25 cellular contexts compared by ENCODE assay signal in genomic region chr11:110339456-110339855, GRCh38. TPM values are rescaled to one million over a fixed set of nuclear protein-coding genes. Genes with fewer than 3 reads are reported as not detected.
A peak's percentile ranks its signal among the peaks of the same experiment; 100 is the strongest.
DNase-seq lines count a peak whose midpoint lies in the region; ATAC-seq, FAIRE-seq and TF ChIP-seq lines count a peak whose summit lies in the region.
"Had no signal": no experiment of that assay in that cellular context is flagged by ENCODE, and none has a peak within 500 bp of the region (broad histone marks: within the 10 kb centered on the region; RNA-seq: fewer than 3 reads in every experiment).

No MANE protein-coding gene starts in this region.

- no peak overlapping the region for H3K4ac ChIP-seq in trophoblast cell (ENCODE audit: low read depth, low read length)

- peak overlapping the region; percentile 93 for H2BK120ac ChIP-seq in trophoblast cell (ENCODE audit: insufficient read depth, low read length, poor library complexity)

- no peak overlapping the region for H2AFZ ChIP-seq in OCI-LY3 (ENCODE audit: low read depth, low read length)
- no peak overlapping the region for H2AFZ ChIP-seq in trophoblast cell (ENCODE audit: insufficient read depth, low read length, poor library complexity)

- H3K27ac ChIP-seq in OCI-LY3 (ENCODE audit: low read length) (peak overlapping the region; percentile 12; the same call in 1 of the 2 replicates), trophoblast cell (ENCODE audit: low read depth, low read length) (peak overlapping the region; percentile 43)
- H3K27ac ChIP-seq: 22Rv1, dorsolateral prefrontal cortex, gastrocnemius medialis, KMS-11, upper lobe of right lung had no signal

- no peaks in the 10 kb centered on the region for H3K79me2 ChIP-seq in OCI-LY3 (ENCODE audit: low read length)
- peaks cover 6% of the 10 kb centered on the region for H3K79me2 ChIP-seq in trophoblast cell (ENCODE audit: control insufficient read depth, insufficient read depth, low read length, poor library complexity)

- no peak overlapping the region for H3K14ac ChIP-seq in trophoblast cell (ENCODE audit: low read length)

- H3K9me3 ChIP-seq in OCI-LY3 (ENCODE audit: insufficient read depth, low read length) (no peaks in the 10 kb centered on the region), trophoblast cell (ENCODE audit: insufficient read depth, low read depth, low read length) (no peaks in the 10 kb centered on the region)
- H3K9me3 ChIP-seq: gastrocnemius medialis, upper lobe of right lung had no signal

- POLR2A ChIA-PET in GM10248 (lab: Yijun Ruan, JAX), result interaction anchor here (0.6 to 0.8 kb wide), 3 partner anchors 10 to 231 kb away, joined by 3 to 5 read pairs (median 3); no protein-coding TSS in a partner anchor

- no peak for FAIRE-seq in HTR-8/SVneo (lab: Jason Lieb, UNC)
- FAIRE-seq: bronchial epithelial cell, GM18507 had no signal

- peak overlapping the region; percentile 87 for H3K27ac Mint-ChIP-seq in T-helper 1 cell treated with Interleukin-12 subunit alpha and Interleukin-12 subunit beta and Interleukin-4 antibody, amounts not matched to agents 30 μg/mL and 1 μg/mL, for 36 hours
- H3K27ac Mint-ChIP-seq: nephron had no signal

- no peak for DNase-seq in T-helper 1 cell
- no peak for DNase-seq in trophoblast cell
- DNase-seq in HTR-8/SVneo (ENCODE audit: insufficient read length, low spot score), result no peak
- DNase-seq in activated gamma-delta T cell treated with Interleukin-2 at 50 U/mL for 16 hours, result no peak
- DNase-seq in GM10248 (ENCODE audit: extremely low spot score), result no peak
- DNase-seq: AML-193, DND-41, dorsolateral prefrontal cortex, gastrocnemius medialis, kidney glomerular epithelial cell, mesendoderm, NCI-H1092, NCI-H2081, NCI-H446 treated with DMSO at 0.1 percent for 48 hours, posterior cingulate gyrus, upper lobe of right lung had no signal

- peaks cover 48% of the 10 kb centered on the region for H3K4me1 Mint-ChIP-seq in T-helper 1 cell treated with Interleukin-12 subunit alpha and Interleukin-12 subunit beta and Interleukin-4 antibody, amounts not matched to agents 30 μg/mL and 1 μg/mL, for 36 hours (ENCODE audit: low read depth)
- H3K4me1 Mint-ChIP-seq: nephron had no signal

- TF ChIP-seq CTCF in OCI-LY3 (IDR thresholded peaks at IDR 0.05; ENCODE audit: low read depth, low read length), result no peak
- no peak for TF ChIP-seq CTCF in GM10248 (IDR thresholded peaks at IDR 0.05; ENCODE audit: control extremely low read depth, extremely low read depth, low read depth, missing control alignments)

- H4K20me1 ChIP-seq in OCI-LY3 (ENCODE audit: insufficient read depth, low read length), result no peaks in the 10 kb centered on the region

- peak overlapping the region; percentile 77 for H2BK12ac ChIP-seq in trophoblast cell (ENCODE audit: low read length)

- no peak overlapping the region for H4K8ac ChIP-seq in trophoblast cell (ENCODE audit: low read depth, low read length)

- H3K4me1 ChIP-seq in OCI-LY3 (ENCODE audit: low read length) (peaks cover 45% of the 10 kb centered on the region), trophoblast cell (ENCODE audit: control insufficient read depth in 1 of 2, insufficient read depth in 2 of 2, low read length in 2 of 2) (peaks cover 9 to 14% of the 10 kb centered on the region in 2 experiments)
- H3K4me1 ChIP-seq: gastrocnemius medialis, upper lobe of right lung had no signal

- H3K79me1 ChIP-seq in trophoblast cell (ENCODE audit: low read length), result peaks cover 38% of the 10 kb centered on the region

- H2BK5ac ChIP-seq in trophoblast cell (ENCODE audit: low read depth, low read length, poor library complexity), result peak overlapping the region; percentile 69

- H3K9ac ChIP-seq in OCI-LY3 (ENCODE audit: low read length) (no peak overlapping the region), trophoblast cell (ENCODE audit: low read length) (no peak overlapping the region)
- H3K9ac ChIP-seq: KMS-11 had no signal

- H3K4me3 Mint-ChIP-seq in T-helper 1 cell treated with Interleukin-12 subunit alpha and Interleukin-12 subunit beta and Interleukin-4 antibody, amounts not matched to agents 30 μg/mL and 1 μg/mL, for 36 hours, result peak overlapping the region; percentile 35
- H3K4me3 Mint-ChIP-seq: nephron had no signal

- no peak overlapping the region for H3K4me3 ChIP-seq in OCI-LY3 (ENCODE audit: low read length)
- H3K4me3 ChIP-seq in trophoblast cell (ENCODE audit: low read depth, low read length), result no peak overlapping the region
- H3K4me3 ChIP-seq: dorsolateral prefrontal cortex, gastrocnemius medialis, upper lobe of right lung had no signal

- H3K27me3 Mint-ChIP-seq in T-helper 1 cell treated with Interleukin-12 subunit alpha and Interleukin-12 subunit beta and Interleukin-4 antibody, amounts not matched to agents 30 μg/mL and 1 μg/mL, for 36 hours (ENCODE audit: low read depth), result no peaks in the 10 kb centered on the region

- CTCF ChIA-PET in GM10248 (lab: Yijun Ruan, JAX), result interaction anchor here (0.8 to 1.9 kb wide), 9 partner anchors 10 to 254 kb away, joined by 3 to 10 read pairs (median 3); no protein-coding TSS in a partner anchor

- H3K4me2 ChIP-seq in OCI-LY3 (ENCODE audit: low read length) (peak overlapping the region; percentile 19; the same call in 1 of the 2 replicates), trophoblast cell (ENCODE audit: low read length) (no peak overlapping the region)
- H3K4me2 ChIP-seq: KMS-11 had no signal

- no peak overlapping the region for H4K12ac ChIP-seq in trophoblast cell (ENCODE audit: low read depth, low read length)

- peak overlapping the region; percentile 87 for H4K91ac ChIP-seq in trophoblast cell (ENCODE audit: low read depth, low read length)

- H3K36me3 ChIP-seq in OCI-LY3 (replicated peaks; ENCODE audit: low read depth, low read length) (no peaks in the 10 kb centered on the region), trophoblast cell (ENCODE audit: control insufficient read depth in 1 of 2, insufficient read depth in 2 of 2, low read length in 2 of 2) (no peaks in the 10 kb centered on the region)
- H3K36me3 ChIP-seq: gastrocnemius medialis, upper lobe of right lung had no signal

- H3K27me3 ChIP-seq in OCI-LY3 (ENCODE audit: low read depth, low read length) (no peaks in the 10 kb centered on the region), trophoblast cell (ENCODE audit: insufficient read depth, low read length) (no peaks in the 10 kb centered on the region)
- H3K27me3 ChIP-seq: dorsolateral prefrontal cortex, gastrocnemius medialis, upper lobe of right lung had no signal

- no peak overlapping the region for H2AK5ac ChIP-seq in trophoblast cell (ENCODE audit: low read length)

- H3K18ac ChIP-seq in trophoblast cell (ENCODE audit: low read length), result no peak overlapping the region

- no peak overlapping the region for H3K23ac ChIP-seq in trophoblast cell (ENCODE audit: low read length)

- H3K36me3 Mint-ChIP-seq in T-helper 1 cell treated with Interleukin-12 subunit alpha and Interleukin-12 subunit beta and Interleukin-4 antibody, amounts not matched to agents 30 μg/mL and 1 μg/mL, for 36 hours (ENCODE audit: low read depth), result peaks cover 28% of the 10 kb centered on the region

- ATAC-seq in GM19463 (IDR thresholded peaks at IDR 0.05; ENCODE audit: unreplicated experiment), result peak; percentile 42
- ATAC-seq: gastrocnemius medialis, HCT116 had no signal

- H3K9me3 Mint-ChIP-seq in T-helper 1 cell treated with Interleukin-12 subunit alpha and Interleukin-12 subunit beta and Interleukin-4 antibody, amounts not matched to agents 30 μg/mL and 1 μg/mL, for 36 hours, result peaks cover 18% of the 10 kb centered on the region
- H3K9me3 Mint-ChIP-seq: nephron had no signal

RNA-seq across cellular contexts. Expression of gene RDX, which starts 43.0 kb away (rescaled TPM):
- 450 and 451 TPM in 2 replicates for polyA plus RNA-seq in trophoblast cell (2013)
